Comparison of ENCODE assay signal across 32 cellular contexts in genomic region chr1:72009170-72009569, GRCh38.
"Had no signal": no experiment of that assay in that cellular context is flagged by ENCODE, and none has a peak within 500 bp of the region (broad histone marks: within the 10 kb centered on the region; RNA-seq: fewer than 3 reads in every experiment).

No MANE protein-coding gene starts in this region.

- ATAC-seq: activated CD4-positive, CD25-positive, alpha-beta regulatory T cell treated with anti-CD3 and anti-CD28 coated beads, Interleukin-2, amount 50 U/mL, for 24 hours; activated CD8-positive, alpha-beta memory T cell treated with anti-CD3 and anti-CD28 coated beads, Interleukin-2, amount 10 ng/mL, durations not matched to agents 7 days and 5 days; activated naive CD8-positive, alpha-beta T cell treated with anti-CD3 and anti-CD28 coated beads, Interleukin-2, amount 50 U/mL, for 24 hours; Right ventricle myocardium inferior; WTC11 had no signal

- H3K36me3 ChIP-seq: brain microvascular endothelial cell, SJSA1 had no signal

- DNase-seq: activated CD4-positive, alpha-beta memory T cell treated with anti-CD3 and anti-CD28 coated beads for 36 hours; activated CD4-positive, alpha-beta T cell treated with anti-CD3 and anti-CD28 coated beads for 4 hours; activated CD4-positive, alpha-beta T cell treated with anti-CD3 and anti-CD28 coated beads, Interleukin-2, amount 50 U/mL, for 1 hour; activated CD8-positive, alpha-beta memory T cell treated with anti-CD3 and anti-CD28 coated beads for 24 hours; activated CD8-positive, alpha-beta memory T cell treated with anti-CD3 and anti-CD28 coated beads, Interleukin-2, amount 10 ng/mL, durations not matched to agents 7 days and 5 days; activated CD8-positive, alpha-beta memory T cell treated with anti-CD3 and anti-CD28 coated beads, Interleukin-2, amount 50 U/mL, for 48 hours; activated effector memory CD4-positive, alpha-beta T cell treated with Interleukin-2 at 50 U/mL for 16 hours; activated naive CD4-positive, alpha-beta T cell treated with anti-CD3 and anti-CD28 coated beads, Interleukin-2, amount 10 ng/mL, durations not matched to agents 7 days and 5 days; activated naive CD8-positive, alpha-beta T cell treated with anti-CD3 and anti-CD28 coated beads, Interleukin-2, amount 50 U/mL, for 24 hours; activated T-cell treated with anti-CD3 and anti-CD28 coated beads, Interleukin-2, amount 50 U/mL, for 48 hours; anterior cingulate cortex; brain microvascular endothelial cell; central memory CD4-positive, alpha-beta T cell; NCI-H1092 treated with DMSO at 0.1 percent for 48 hours; NCI-H146; NCI-H187; NCI-H2029 treated with DMSO at 0.1 percent for 48 hours; NCI-H2107; NCI-H2171; NCI-H510A; NCI-H526; NCI-H774; PC-9; SK-N-SH had no signal

- H3K4me1 Mint-ChIP-seq: activated CD8-positive, alpha-beta memory T cell treated with anti-CD3 and anti-CD28 coated beads, Interleukin-2, amount 10 ng/mL, durations not matched to agents 7 days and 5 days; activated naive CD4-positive, alpha-beta T cell treated with anti-CD3 and anti-CD28 coated beads, Interleukin-2, amount 10 ng/mL, durations not matched to agents 7 days and 5 days; activated naive CD8-positive, alpha-beta T cell treated with anti-CD3 and anti-CD28 coated beads, Interleukin-2, amount 50 U/mL, for 24 hours had no signal

- H3K9me3 ChIP-seq: SJSA1, SK-N-SH had no signal

- H2AFZ ChIP-seq: PC-9 had no signal

- H3K4me3 Mint-ChIP-seq: activated CD4-positive, alpha-beta memory T cell treated with anti-CD3 and anti-CD28 coated beads for 36 hours; activated CD8-positive, alpha-beta memory T cell treated with anti-CD3 and anti-CD28 coated beads, Interleukin-2, amount 10 ng/mL, durations not matched to agents 7 days and 5 days; activated naive CD4-positive, alpha-beta T cell treated with anti-CD3 and anti-CD28 coated beads, Interleukin-2, amount 10 ng/mL, durations not matched to agents 7 days and 5 days; activated naive CD8-positive, alpha-beta T cell; activated naive CD8-positive, alpha-beta T cell treated with anti-CD3 and anti-CD28 coated beads, Interleukin-2, amount 50 U/mL, for 24 hours; T-helper 1 cell treated with Interleukin-12 subunit alpha and Interleukin-12 subunit beta and Interleukin-4 antibody, amounts not matched to agents 30 μg/mL and 1 μg/mL, for 36 hours; T-helper 2 cell treated with Interferon-gamma antibody and Interleukin-4, amounts not matched to agents 5 μg/mL and 100 μg/mL, for 36 hours; WTC11 had no signal

- H3K27ac Mint-ChIP-seq: activated CD4-positive, alpha-beta memory T cell treated with anti-CD3 and anti-CD28 coated beads for 36 hours; activated CD8-positive, alpha-beta memory T cell treated with anti-CD3 and anti-CD28 coated beads, Interleukin-2, amount 10 ng/mL, durations not matched to agents 7 days and 5 days; activated naive CD4-positive, alpha-beta T cell treated with anti-CD3 and anti-CD28 coated beads, Interleukin-2, amount 10 ng/mL, durations not matched to agents 7 days and 5 days; activated naive CD8-positive, alpha-beta T cell; activated naive CD8-positive, alpha-beta T cell treated with anti-CD3 and anti-CD28 coated beads, Interleukin-2, amount 50 U/mL, for 24 hours; T-helper 1 cell treated with Interleukin-12 subunit alpha and Interleukin-12 subunit beta and Interleukin-4 antibody, amounts not matched to agents 30 μg/mL and 1 μg/mL, for 36 hours; T-helper 2 cell treated with Interferon-gamma antibody and Interleukin-4, amounts not matched to agents 5 μg/mL and 100 μg/mL, for 36 hours; WTC11 had no signal

- H3K4me3 ChIP-seq: PC-9, SJSA1 had no signal

- H3K4me2 ChIP-seq: PC-9, SK-N-SH had no signal

- H3K36me3 Mint-ChIP-seq: activated CD4-positive, alpha-beta memory T cell treated with anti-CD3 and anti-CD28 coated beads for 36 hours; activated CD8-positive, alpha-beta memory T cell treated with anti-CD3 and anti-CD28 coated beads, Interleukin-2, amount 10 ng/mL, durations not matched to agents 7 days and 5 days; activated naive CD4-positive, alpha-beta T cell treated with anti-CD3 and anti-CD28 coated beads, Interleukin-2, amount 10 ng/mL, durations not matched to agents 7 days and 5 days; activated naive CD8-positive, alpha-beta T cell; WTC11 had no signal

- H3K4me1 ChIP-seq: SJSA1 had no signal

- H3K27ac ChIP-seq: brain microvascular endothelial cell, PC-9, RWPE1, SJSA1 had no signal

- H3K9ac ChIP-seq: SK-N-SH had no signal

- H3K9me3 Mint-ChIP-seq: activated CD4-positive, alpha-beta memory T cell treated with anti-CD3 and anti-CD28 coated beads for 36 hours; activated naive CD4-positive, alpha-beta T cell treated with anti-CD3 and anti-CD28 coated beads, Interleukin-2, amount 10 ng/mL, durations not matched to agents 7 days and 5 days; activated naive CD8-positive, alpha-beta T cell treated with anti-CD3 and anti-CD28 coated beads, Interleukin-2, amount 50 U/mL, for 24 hours; T-helper 1 cell treated with Interleukin-12 subunit alpha and Interleukin-12 subunit beta and Interleukin-4 antibody, amounts not matched to agents 30 μg/mL and 1 μg/mL, for 36 hours; T-helper 2 cell treated with Interferon-gamma antibody and Interleukin-4, amounts not matched to agents 5 μg/mL and 100 μg/mL, for 36 hours; WTC11 had no signal

- H3K27me3 ChIP-seq: brain microvascular endothelial cell, SJSA1 had no signal

- H3K27me3 Mint-ChIP-seq: activated CD4-positive, alpha-beta memory T cell treated with anti-CD3 and anti-CD28 coated beads for 36 hours; activated CD8-positive, alpha-beta memory T cell treated with anti-CD3 and anti-CD28 coated beads, Interleukin-2, amount 10 ng/mL, durations not matched to agents 7 days and 5 days; activated naive CD4-positive, alpha-beta T cell treated with anti-CD3 and anti-CD28 coated beads, Interleukin-2, amount 10 ng/mL, durations not matched to agents 7 days and 5 days; activated naive CD8-positive, alpha-beta T cell; activated naive CD8-positive, alpha-beta T cell treated with anti-CD3 and anti-CD28 coated beads, Interleukin-2, amount 50 U/mL, for 24 hours had no signal
